12 cellular contexts compared by ENCODE assay signal in the genomic region with DNA sequence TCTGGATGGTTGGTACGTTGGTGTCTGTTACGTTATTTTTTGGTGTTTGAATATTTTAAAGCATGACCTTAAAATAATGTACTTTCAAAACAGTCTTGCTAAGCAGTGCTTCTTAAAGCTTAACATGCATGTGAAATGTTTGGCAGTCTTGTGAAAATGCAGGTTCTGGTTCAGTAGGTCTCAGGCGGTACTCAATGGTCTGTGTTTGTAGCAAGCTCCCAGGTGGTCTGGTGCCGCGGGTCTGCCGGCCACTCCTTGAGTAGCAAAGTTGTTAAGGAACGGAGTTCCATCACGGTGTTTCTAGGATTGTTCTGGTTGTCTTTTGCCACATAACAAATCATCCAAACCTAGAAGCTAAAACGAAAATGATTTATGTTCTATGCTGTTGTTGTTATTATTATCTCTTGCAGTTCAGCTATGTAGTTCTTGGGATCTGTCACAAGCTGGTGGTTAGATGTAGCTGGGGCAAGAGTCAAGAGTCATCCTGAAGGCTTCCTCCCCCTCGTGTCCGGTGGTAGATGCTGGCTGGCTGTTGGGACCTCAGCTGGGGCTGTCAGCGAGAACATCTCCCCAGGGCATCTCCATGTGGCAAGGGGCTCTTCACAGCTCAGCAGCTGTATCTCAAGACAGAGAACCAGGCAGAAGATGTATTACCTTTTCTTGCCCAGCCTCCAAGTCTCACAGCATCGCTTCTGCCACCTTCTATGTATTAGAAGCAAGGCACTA.
DNase-seq lines count a peak whose midpoint lies in the region; ATAC-seq and TF ChIP-seq lines count a peak whose summit lies in the region.
"Had no signal": no experiment of that assay in that cellular context is flagged by ENCODE, and none has a peak within 500 bp of the region (broad histone marks: within the 10 kb centered on the region; RNA-seq: fewer than 3 reads in every experiment).

No MANE protein-coding gene starts in this region.

- no peak for TF ChIP-seq CTCF in activated CD8-positive, alpha-beta T cell treated with anti-CD3 and anti-CD28 coated beads for 36 hours (IDR thresholded peaks at IDR 0.05)

- intact Hi-C loops in activated CD8-positive, alpha-beta T cell treated with anti-CD3 and anti-CD28 coated beads for 36 hours (cut with micrococcal nuclease) = no loop called here

- DNase-seq in left kidney (ENCODE audit: low read depth, low spot score) (peak; percentile 32), DMS79 (lab: John Stamatoyannopoulos, UW) (no peak), NCI-H446 (lab: John Stamatoyannopoulos, UW) (no peak)
- no peak for DNase-seq in activated CD8-positive, alpha-beta T cell treated with anti-CD3 and anti-CD28 coated beads for 36 hours
- DNase-seq: NCI-H510A, T1000 had no signal

- H3K4me1 Mint-ChIP-seq in activated CD8-positive, alpha-beta T cell treated with anti-CD3 and anti-CD28 coated beads for 36 hours (ENCODE audit: low read depth) = peaks cover 28% of the 10 kb centered on the region
- H3K4me1 Mint-ChIP-seq: GM23338 had no signal

- H3K36me3 Mint-ChIP-seq in activated CD8-positive, alpha-beta T cell treated with anti-CD3 and anti-CD28 coated beads for 36 hours (ENCODE audit: low read depth) = no peaks in the 10 kb centered on the region

- H3K4me3 Mint-ChIP-seq in activated CD8-positive, alpha-beta T cell treated with anti-CD3 and anti-CD28 coated beads for 36 hours = no peak overlapping the region
- H3K4me3 Mint-ChIP-seq: GM23338 had no signal

- peak; percentile 8 for TF ChIP-seq POLR2A in GM18505 (IDR thresholded peaks at IDR 0.05; ENCODE audit: borderline replicate concordance, extremely low read depth, insufficient read depth, insufficient read length)

- H3K27me3 Mint-ChIP-seq in activated CD8-positive, alpha-beta T cell treated with anti-CD3 and anti-CD28 coated beads for 36 hours = no peaks in the 10 kb centered on the region

- H3K27ac Mint-ChIP-seq in activated CD8-positive, alpha-beta T cell treated with anti-CD3 and anti-CD28 coated beads for 36 hours = no peak overlapping the region
- H3K27ac Mint-ChIP-seq: GM23338 had no signal

- POLR2A ChIA-PET in activated CD8-positive, alpha-beta T cell treated with anti-CD3 and anti-CD28 coated beads for 36 hours (lab: Charles Lee) = interaction anchor here (1.9 kb wide), 1 partner anchor 15 kb away, joined by 5 read pairs; no protein-coding TSS in a partner anchor

- ATAC-seq in GM18505 (IDR thresholded peaks at IDR 0.05; ENCODE audit: unreplicated experiment) (peak; percentile 38), GM19455 (IDR thresholded peaks at IDR 0.05; ENCODE audit: unreplicated experiment) (peak; percentile 38), HG03159 (IDR thresholded peaks at IDR 0.05; ENCODE audit: unreplicated experiment) (peak; percentile 38), HG02970 (IDR thresholded peaks at IDR 0.05; ENCODE audit: low FRiP score, unreplicated experiment) (no peak)
- no peak for ATAC-seq in activated CD8-positive, alpha-beta T cell treated with anti-CD3 and anti-CD28 coated beads for 36 hours
- ATAC-seq: GM23338 had no signal

- H3K9me3 Mint-ChIP-seq in activated CD8-positive, alpha-beta T cell treated with anti-CD3 and anti-CD28 coated beads for 36 hours = peaks cover 3% of the 10 kb centered on the region
- H3K9me3 Mint-ChIP-seq: activated T-helper 2 cell treated with anti-CD3 and anti-CD28 coated beads, Interferon-gamma antibody, Interleukin-2, Interleukin-4, amounts not matched to agents 10 μg/mL and 5 μg/mL and 100 μg/mL, durations not matched to agents 14 hours and 24 hours and 36 hours; GM23338 had no signal

- CTCF ChIA-PET in activated CD8-positive, alpha-beta T cell treated with anti-CD3 and anti-CD28 coated beads for 36 hours (lab: Charles Lee) = interaction anchor here (1.2 to 2.3 kb wide), 7 partner anchors 10 to 184 kb away, joined by 3 to 9 read pairs (median 4); no protein-coding TSS in a partner anchor

Comparison
In these comparisons a context has a peak if more than half of its experiments do, and no peak if none do; other contexts are left out.
1. ATAC-seq: peak in GM18505 (single experiment), GM19455 (single experiment) and HG03159 (single experiment); none in activated CD8-positive, alpha-beta T cell treated with anti-CD3 and anti-CD28 coated beads for 36 hours (single experiment) and HG02970 (single experiment).